16 cellular contexts compared by ENCODE assay signal in genomic region chr1:2499260-2499659, GRCh38. TPM values are rescaled to one million over a fixed set of nuclear protein-coding genes. Genes with fewer than 3 reads are reported as not detected.
"Had no signal": no experiment of that assay in that cellular context is flagged by ENCODE, and none has a peak within 500 bp of the region (broad histone marks: within the 10 kb centered on the region; RNA-seq: fewer than 3 reads in every experiment).

No MANE protein-coding gene starts in this region.

- ATAC-seq: left lobe of liver had no signal

- DNase-seq: activated naive CD4-positive, alpha-beta T cell treated with Interleukin-2 at 50 U/mL for 16 hours; adrenal gland; caudate nucleus; ovary; sigmoid colon; spleen; stimulated activated CD4-positive, alpha-beta T cell treated with anti-CD3 and anti-CD28 coated beads, Interleukin-1b, Interleukin-23, amount 100 ng/mL, for 48 hours had no signal

- H3K4me3 ChIP-seq: adrenal gland, coronary artery, esophagus muscularis mucosa, neural progenitor cell, ovary, sigmoid colon, spleen, thoracic aorta had no signal

- H3K4me1 ChIP-seq: neural progenitor cell had no signal

- H3K27ac Mint-ChIP-seq: neural progenitor cell had no signal

- H3K27ac ChIP-seq: adrenal gland, coronary artery, esophagus muscularis mucosa, neural progenitor cell, ovary, sigmoid colon, thoracic aorta had no signal

- H3K9me3 ChIP-seq: adrenal gland, esophagus muscularis mucosa, ovary, sigmoid colon, spleen, thoracic aorta had no signal

- H3K36me3 ChIP-seq: adrenal gland, esophagus muscularis mucosa, neural progenitor cell, ovary, sigmoid colon, spleen, thoracic aorta had no signal

- H3K9me3 Mint-ChIP-seq: activated T-helper 17 cell treated with anti-CD3 and anti-CD28 coated beads, Interleukin-2, amount 50 U/mL, for 72 hours; neural progenitor cell had no signal

- H3K27me3 Mint-ChIP-seq: activated CD4-positive, alpha-beta T cell treated with anti-CD3 and anti-CD28 coated beads for 36 hours; activated T-helper 17 cell treated with anti-CD3 and anti-CD28 coated beads, Interleukin-2, amount 50 U/mL, for 72 hours had no signal

- H3K4me3 Mint-ChIP-seq: activated CD4-positive, alpha-beta T cell treated with anti-CD3 and anti-CD28 coated beads for 36 hours; activated T-helper 17 cell treated with anti-CD3 and anti-CD28 coated beads, Interleukin-2, amount 50 U/mL, for 72 hours; neural progenitor cell had no signal

- H3K36me3 Mint-ChIP-seq: neural progenitor cell had no signal

- H3K27me3 ChIP-seq: neural progenitor cell had no signal

RNA-seq across cellular contexts. Expression of gene HES5, which starts 30.8 kb away (rescaled TPM):
- total RNA-seq: activated T-helper 17 cell treated with anti-CD3 and anti-CD28 coated beads, Interleukin-2, amount 50 U/mL, for 72 hours; adrenal gland; lung microvascular endothelial cell; pulmonary artery endothelial cell had no signal
- polyA plus RNA-seq: adrenal gland had no signal
